ENCODE assay signal across 8 cellular contexts in the genomic region with DNA sequence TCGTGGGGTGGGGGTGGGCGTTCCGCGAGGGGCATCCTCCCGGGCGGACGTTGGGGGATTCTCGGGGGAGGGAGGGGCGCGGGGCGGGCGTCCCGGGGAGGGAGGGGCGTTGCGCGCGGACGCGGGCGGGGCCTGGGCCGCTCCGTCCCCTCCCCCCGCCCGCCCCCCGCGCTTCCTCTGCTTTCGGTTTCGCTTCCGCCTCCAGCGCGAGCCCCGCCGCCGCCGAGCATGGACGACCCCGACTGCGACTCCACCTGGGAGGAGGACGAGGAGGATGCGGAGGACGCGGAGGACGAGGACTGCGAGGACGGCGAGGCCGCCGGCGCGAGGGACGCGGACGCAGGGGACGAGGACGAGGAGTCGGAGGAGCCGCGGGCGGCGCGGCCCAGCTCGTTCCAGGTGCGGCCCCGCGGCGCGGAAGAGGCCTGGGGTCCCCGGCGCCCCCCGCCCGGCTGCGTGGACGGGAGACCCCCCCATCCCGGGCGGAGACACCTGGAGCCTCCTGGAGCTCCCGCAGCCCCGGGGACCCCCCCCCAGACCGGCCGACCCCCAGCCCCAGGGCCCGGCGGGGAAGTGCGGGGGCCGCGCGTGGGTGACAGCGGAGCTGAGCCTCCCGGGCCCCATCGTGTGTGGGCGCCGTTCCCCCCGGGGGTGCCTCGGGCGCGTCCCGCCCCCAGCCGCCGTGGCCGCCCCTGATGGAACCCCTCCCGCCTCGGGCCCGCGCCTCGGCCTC. TPM values are rescaled to one million over a fixed set of nuclear protein-coding genes. Genes with fewer than 3 reads are reported as not detected.
DNase-seq lines count a peak whose midpoint lies in the region; ATAC-seq and TF ChIP-seq lines count a peak whose summit lies in the region.

A gene with protein sequence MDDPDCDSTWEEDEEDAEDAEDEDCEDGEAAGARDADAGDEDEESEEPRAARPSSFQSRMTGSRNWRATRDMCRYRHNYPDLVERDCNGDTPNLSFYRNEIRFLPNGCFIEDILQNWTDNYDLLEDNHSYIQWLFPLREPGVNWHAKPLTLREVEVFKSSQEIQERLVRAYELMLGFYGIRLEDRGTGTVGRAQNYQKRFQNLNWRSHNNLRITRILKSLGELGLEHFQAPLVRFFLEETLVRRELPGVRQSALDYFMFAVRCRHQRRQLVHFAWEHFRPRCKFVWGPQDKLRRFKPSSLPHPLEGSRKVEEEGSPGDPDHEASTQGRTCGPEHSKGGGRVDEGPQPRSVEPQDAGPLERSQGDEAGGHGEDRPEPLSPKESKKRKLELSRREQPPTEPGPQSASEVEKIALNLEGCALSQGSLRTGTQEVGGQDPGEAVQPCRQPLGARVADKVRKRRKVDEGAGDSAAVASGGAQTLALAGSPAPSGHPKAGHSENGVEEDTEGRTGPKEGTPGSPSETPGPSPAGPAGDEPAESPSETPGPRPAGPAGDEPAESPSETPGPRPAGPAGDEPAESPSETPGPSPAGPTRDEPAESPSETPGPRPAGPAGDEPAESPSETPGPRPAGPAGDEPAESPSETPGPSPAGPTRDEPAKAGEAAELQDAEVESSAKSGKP (plus strand): TSS at position 204 of the 733 bp plus-strand sequence. CDS start 25 bp downstream, at position 229.

- H3K4me1 ChIP-seq in ovary (ENCODE audit: insufficient read depth) = peaks cover 10% of the 10 kb centered on the region
- peaks cover 31 to 45% (median 34%) of the 10 kb centered on the region in 4 donors for H3K4me1 ChIP-seq in upper lobe of left lung

- peaks cover 21% of the 10 kb centered on the region for H3K36me3 ChIP-seq in SK-N-MC (ENCODE audit: insufficient read depth, low read length)
- H3K36me3 ChIP-seq in ovary = no peaks in the 10 kb centered on the region
- peaks cover 10 to 46% (median 34%) of the 10 kb centered on the region in 4 donors for H3K36me3 ChIP-seq in upper lobe of left lung

- TF ChIP-seq CTCF in GM12865 (IDR thresholded peaks at IDR 0.05; ENCODE audit: insufficient read depth, low read depth, low read length, missing control alignments) (no peak), ovary (IDR thresholded peaks at IDR 0.05) (no peak), upper lobe of left lung (IDR thresholded peaks at IDR 0.05) (no peak)

- peak; percentile 80 for DNase-seq in GM12865 (ENCODE audit: low read depth)
- no peak for DNase-seq in SK-N-MC (ENCODE audit: low read depth, low spot score)
- DNase-seq in activated naive CD4-positive, alpha-beta T cell treated with anti-CD3 and anti-CD28 coated beads, Interleukin-2, amount 50 U/mL, for 72 hours (ENCODE audit: low spot score in 2 of 2) = peak; percentile 67 to 70
- peak in 33 of 42 donors; percentile 51 to 84 (median 67) for DNase-seq in head of caudate nucleus
- peak; percentile 73 to 81 (median 80) for DNase-seq in ovary
- DNase-seq in upper lobe of left lung = peak; percentile 71 to 94

- ATAC-seq in HG03066 (IDR thresholded peaks at IDR 0.05; ENCODE audit: low read depth, unreplicated experiment) = peak; percentile 46
- ATAC-seq in activated naive CD4-positive, alpha-beta T cell treated with anti-CD3 and anti-CD28 coated beads, Interleukin-2, amount 50 U/mL, for 72 hours = peak; percentile 30 to 72
- peak in 1 of 2 donors; percentile 71 for ATAC-seq in upper lobe of left lung (ENCODE audit: low FRiP score in 2 of 2)
- ATAC-seq in HG02852 (IDR thresholded peaks at IDR 0.05; ENCODE audit: unreplicated experiment) = no peak

- intact Hi-C loops in head of caudate nucleus (cut with DNase I) = no loop called here
- intact Hi-C loops in ovary (cut with DNase I) = loop anchor here in 2 of 4 donors (5.0 kb wide), 2 partner anchors 137 to 397 kb away; partner anchors contain the start of gene CABLES2 (in 1 of the 2)

- H3K27ac ChIP-seq in SK-N-MC = no peak within 1 kb of the TSS
- peak within 1 kb of the TSS; percentile 73 to 85 for H3K27ac ChIP-seq in ovary
- peak within 1 kb of the TSS; percentile 88 to 94 (median 91) for H3K27ac ChIP-seq in upper lobe of left lung

- TF ChIP-seq EP300 in ovary (IDR thresholded peaks at IDR 0.05) (no peak), upper lobe of left lung (IDR thresholded peaks at IDR 0.05) (peak in 1 of 4 donors; percentile 32)

- WGBS in ovary, 3 donors = 0 to 1% (median 0%) methylated on average over 27 to 101 of the region's 103 CpGs
- 1% methylated on average over 38 of the region's 103 CpGs; no CpG with 5 or more reads in 1 of the 2 donors for WGBS in upper lobe of left lung, 2 donors

- peaks cover 0 to 5% of the 10 kb centered on the region in 2 donors for H3K36me3 Mint-ChIP-seq in activated naive CD4-positive, alpha-beta T cell treated with anti-CD3 and anti-CD28 coated beads, Interleukin-2, amount 50 U/mL, for 72 hours

- peak within 1 kb of the TSS; percentile 81 for H3K9ac ChIP-seq in SK-N-MC (ENCODE audit: insufficient read length)

- peak within 1 kb of the TSS; percentile 82 to 88 for H3K27ac Mint-ChIP-seq in activated naive CD4-positive, alpha-beta T cell treated with anti-CD3 and anti-CD28 coated beads, Interleukin-2, amount 50 U/mL, for 72 hours

- TF ChIP-seq POLR2A in ovary (IDR thresholded peaks at IDR 0.05) = peak; percentile 39
- peak in 2 of 4 donors; percentile 23 to 84 for TF ChIP-seq POLR2A in upper lobe of left lung (IDR thresholded peaks at IDR 0.05)

- no peaks in the 10 kb centered on the region for H3K27me3 ChIP-seq in ovary
- H3K27me3 ChIP-seq in upper lobe of left lung = no peaks in the 10 kb centered on the region

- H3K9me3 Mint-ChIP-seq in activated naive CD4-positive, alpha-beta T cell treated with anti-CD3 and anti-CD28 coated beads, Interleukin-2, amount 50 U/mL, for 72 hours = no peaks in the 10 kb centered on the region

- peak within 1 kb of the TSS; percentile 88 for H3K4me3 ChIP-seq in GM12865 (ENCODE audit: low read depth, low read length)
- H3K4me3 ChIP-seq in SK-N-MC = peak within 1 kb of the TSS; percentile 91
- peak within 1 kb of the TSS; percentile 79 for H3K4me3 ChIP-seq in ovary
- peak within 1 kb of the TSS; percentile 94 to 100 (median 98) for H3K4me3 ChIP-seq in upper lobe of left lung

- H3K9me3 ChIP-seq in SK-N-MC (ENCODE audit: low read depth, low read length) (no peaks in the 10 kb centered on the region), ovary (no peaks in the 10 kb centered on the region), upper lobe of left lung (no peaks in the 10 kb centered on the region)

RNA-seq across cellular contexts. Expression of the gene that starts here (rescaled TPM):
- 10 to 100 TPM; 32.9 to 51.6 TPM for total RNA-seq in activated naive CD4-positive, alpha-beta T cell treated with anti-CD3 and anti-CD28 coated beads, Interleukin-2, amount 50 U/mL, for 72 hours
- 10 to 100 TPM; 40.3 to 52.9 (median 45.4) TPM for total RNA-seq in ovary
- 10 to 100 TPM; 28.6 to 43.0 TPM for polyA plus RNA-seq in ovary
- 100 to 1,000 TPM in 2 of 6 donors, 10 to 100 TPM in 4; 63.8 to 166 (median 74.9) TPM for total RNA-seq in upper lobe of left lung
